ENCODE assay signal across 10 cellular contexts in genomic region chrX:85052636-85053343, GRCh38. TPM values are rescaled to one million over a fixed set of nuclear protein-coding genes. Genes with fewer than 3 reads are reported as not detected.
DNase-seq lines count a peak whose midpoint lies in the region; TF ChIP-seq lines count a peak whose summit lies in the region.
"Had no signal": no experiment of that assay in that cellular context is flagged by ENCODE, and none has a peak within 500 bp of the region (broad histone marks: within the 10 kb centered on the region; RNA-seq: fewer than 3 reads in every experiment).

No MANE protein-coding gene starts in this region.

- BruUV-seq in PC-9 (replicated peaks; lab: Mats Ljungman, UMichigan) = no TSS peak

- H3K4me3 ChIP-seq in cardiac muscle cell (no peak overlapping the region), PC-9 (no peak overlapping the region), fibroblast of villous mesenchyme (ENCODE audit: low read depth, low read length) (no peak overlapping the region), transverse colon (no peak overlapping the region)
- H3K4me3 ChIP-seq: testis had no signal

- TF ChIP-seq EP300 in transverse colon (IDR thresholded peaks at IDR 0.05; ENCODE audit: low read depth) = no peak

- in situ Hi-C loops in transverse colon (cut with MboI; ENCODE audit: low pct_ligation_motif_present in 1 of 4, low pct_unique_long_range_greater_than_20kb in 1 of 4, low sequenced_read_pairs in 3 of 4) = no loop called here

- WGBS in transverse colon (ENCODE audit: low coverage in 1 of 2), 2 donors = 29 to 31% methylated on average over 2 of the region's 2 CpGs

- no peaks in the 10 kb centered on the region for H3K79me2 ChIP-seq in PC-9 (ENCODE audit: low read depth)

- H3K9me3 ChIP-seq in cardiac muscle cell (ENCODE audit: low read depth) (no peaks in the 10 kb centered on the region), PC-9 (ENCODE audit: insufficient read depth, low read depth) (no peaks in the 10 kb centered on the region), transverse colon (no peaks in the 10 kb centered on the region)
- H3K9me3 ChIP-seq: testis had no signal

- H4K20me1 ChIP-seq in PC-9 (ENCODE audit: insufficient read depth) = no peaks in the 10 kb centered on the region

- CTCF ChIA-PET in PC-9 (lab: Charles Lee) = interaction anchor here (0.7 kb wide), 1 partner anchor 1137 kb away, joined by 3 read pairs; no protein-coding TSS in a partner anchor

- H3K4me1 ChIP-seq in cardiac muscle cell (ENCODE audit: low read depth) (no peaks in the 10 kb centered on the region), PC-9 (replicated peaks; ENCODE audit: insufficient read depth) (peaks cover 9% of the 10 kb centered on the region), transverse colon (no peaks in the 10 kb centered on the region)
- H3K4me1 ChIP-seq: testis had no signal

- no peaks in the 10 kb centered on the region for H3F3A ChIP-seq in PC-9 (ENCODE audit: insufficient read depth, low read depth)

- TF ChIP-seq POLR2A in transverse colon (IDR thresholded peaks at IDR 0.05) = no peak

- H3K4me2 ChIP-seq in PC-9 = no peak overlapping the region

- peak in 1 of 2 donors; percentile 65 for DNase-seq in cardiac muscle cell (ENCODE audit: low read depth in 1 of 2, low spot score in 1 of 2)
- no peak for DNase-seq in cardiac septum (ENCODE audit: low spot score)
- DNase-seq in PC-9 = peak in 1 of 2 experiments; percentile 60
- peak; percentile 59 for DNase-seq in fibroblast of villous mesenchyme (ENCODE audit: low read depth)
- DNase-seq in transverse colon = no peak
- DNase-seq in SIG-M5 (lab: John Stamatoyannopoulos, UW) = no peak
- DNase-seq in activated effector memory CD4-positive, alpha-beta T cell treated with anti-CD3 and anti-CD28 coated beads, Interleukin-2, amount 50 U/mL, for 16 hours = no peak
- no peak for DNase-seq in cerebellum (ENCODE audit: low spot score)
- DNase-seq: activated CD8-positive, alpha-beta memory T cell treated with anti-CD3 and anti-CD28 coated beads for 24 hours; testis had no signal

- H3K36me3 ChIP-seq in cardiac muscle cell (no peaks in the 10 kb centered on the region), PC-9 (ENCODE audit: low read depth) (no peaks in the 10 kb centered on the region), transverse colon (no peaks in the 10 kb centered on the region)

- H2AFZ ChIP-seq in PC-9 = no peak overlapping the region

- TF ChIP-seq CTCF in cardiac muscle cell (IDR thresholded peaks at IDR 0.05; ENCODE audit: low read depth, low read length) (peak; percentile 31), PC-9 (conservative IDR thresholded peaks at IDR 0.05) (peak; percentile 49), fibroblast of villous mesenchyme (IDR thresholded peaks at IDR 0.05; ENCODE audit: insufficient read depth, low read depth, low read length) (peak; percentile 33), transverse colon (IDR thresholded peaks at IDR 0.05) (peak in 3 of 5 experiments; percentile 9 to 12 (median 9))

- intact Hi-C loops in cardiac septum (cut with DNase I) (no loop called here), PC-9 (cut with micrococcal nuclease; ENCODE audit: unreplicated experiment) (loop anchor here (5.0 kb wide), 1 partner anchor 325 kb away; no protein-coding TSS in a partner anchor), transverse colon (cut with DNase I; ENCODE audit: low total_unique reads) (no loop called here)

- no peak overlapping the region for H3K27ac ChIP-seq in cardiac muscle cell
- H3K27ac ChIP-seq in PC-9 = peak overlapping the region; percentile 54
- no peak overlapping the region for H3K27ac ChIP-seq in transverse colon
- H3K27ac ChIP-seq: testis had no signal

- H3K27me3 ChIP-seq in cardiac muscle cell = no peaks in the 10 kb centered on the region
- no peaks in the 10 kb centered on the region for H3K27me3 ChIP-seq in PC-9 (ENCODE audit: insufficient read depth, low read depth)
- no peaks in the 10 kb centered on the region for H3K27me3 ChIP-seq in transverse colon
- H3K27me3 ChIP-seq: testis had no signal

- POLR2A ChIA-PET in PC-9 (lab: Charles Lee; ENCODE audit: unreplicated experiment) = no interaction called here

- no peaks in the 10 kb centered on the region for H3K9me2 ChIP-seq in PC-9 (ENCODE audit: insufficient read depth)

RNA-seq across cellular contexts. Expression of gene APOOL, which starts 49.1 kb away (rescaled TPM):
- total RNA-seq in cardiac muscle cell (5.8 and 7.9 TPM in 2 replicates), cardiac septum (37.2 TPM), PC-9 (2021) (14.8 and 21.7 TPM in 2 replicates), fibroblast of villous mesenchyme (7.7 and 10.4 TPM in 2 replicates), transverse colon (10 to 100 TPM in 2 of 4 donors, 1 to 10 TPM in 2; 1.1 to 11.2 (median 7.2) TPM), cerebellum (10.2 TPM)
- 3.2 and 5.2 TPM in 2 replicates for polyA plus RNA-seq in cardiac muscle cell
